Comparison of ENCODE assay signal across 8 cellular contexts in genomic region chr15:82680200-82681102, GRCh38. TPM values are rescaled to one million over a fixed set of nuclear protein-coding genes. Genes with fewer than 3 reads are reported as not detected.
DNase-seq lines count a peak whose midpoint lies in the region; ATAC-seq and TF ChIP-seq lines count a peak whose summit lies in the region.

No MANE protein-coding gene starts in this region.

- H3K9me3 ChIP-seq in iPS-20b (ENCODE audit: insufficient read depth, low read depth, low read length): no peaks in the 10 kb centered on the region

- peak overlapping the region; percentile 89 for H3K9ac ChIP-seq in iPS-20b (ENCODE audit: low read depth, low read length)

- no peaks in the 10 kb centered on the region for H3K9me3 Mint-ChIP-seq in activated T-helper 1 cell treated with anti-CD3 and anti-CD28 coated beads, Interleukin-12 subunit alpha, Interleukin-12 subunit beta, Interleukin-2, Interleukin-4 antibody, amounts not matched to agents 30 ng/mL and 10 ng/mL and 1 ng/mL, durations not matched to agents 14 hours and 24 hours and 36 hours

- peaks cover 8% of the 10 kb centered on the region for H3K4me1 Mint-ChIP-seq in activated T-helper 1 cell treated with anti-CD3 and anti-CD28 coated beads, Interleukin-12 subunit alpha, Interleukin-12 subunit beta, Interleukin-2, Interleukin-4 antibody, amounts not matched to agents 30 ng/mL and 10 ng/mL and 1 ng/mL, durations not matched to agents 14 hours and 24 hours and 36 hours (ENCODE audit: low read depth)

- H3K36me3 Mint-ChIP-seq in activated T-helper 1 cell treated with anti-CD3 and anti-CD28 coated beads, Interleukin-12 subunit alpha, Interleukin-12 subunit beta, Interleukin-2, Interleukin-4 antibody, amounts not matched to agents 30 ng/mL and 10 ng/mL and 1 ng/mL, durations not matched to agents 14 hours and 24 hours and 36 hours (ENCODE audit: low read depth): no peaks in the 10 kb centered on the region

- H3K27me3 ChIP-seq in iPS-20b (ENCODE audit: insufficient read depth, low read length): peaks cover 34% of the 10 kb centered on the region

- H3K36me3 ChIP-seq in iPS-20b (ENCODE audit: insufficient read depth, low read depth, low read length): no peaks in the 10 kb centered on the region

- peak; percentile 81 for ATAC-seq in HG02642 (IDR thresholded peaks at IDR 0.05; ENCODE audit: poor library complexity, unreplicated experiment)

- H3K27ac Mint-ChIP-seq in activated T-helper 1 cell treated with anti-CD3 and anti-CD28 coated beads, Interleukin-12 subunit alpha, Interleukin-12 subunit beta, Interleukin-2, Interleukin-4 antibody, amounts not matched to agents 30 ng/mL and 10 ng/mL and 1 ng/mL, durations not matched to agents 14 hours and 24 hours and 36 hours: no peak overlapping the region

- H3K4me3 ChIP-seq in GM12875 (ENCODE audit: low read depth, low read length) (peak overlapping the region; percentile 45), iPS-20b (ENCODE audit: low read length) (peak overlapping the region; percentile 89)

- H3K27me3 Mint-ChIP-seq in activated T-helper 1 cell treated with anti-CD3 and anti-CD28 coated beads, Interleukin-12 subunit alpha, Interleukin-12 subunit beta, Interleukin-2, Interleukin-4 antibody, amounts not matched to agents 30 ng/mL and 10 ng/mL and 1 ng/mL, durations not matched to agents 14 hours and 24 hours and 36 hours (ENCODE audit: insufficient read depth): peaks cover 19% of the 10 kb centered on the region

- peaks cover 5% of the 10 kb centered on the region for H3K4me1 ChIP-seq in iPS-20b (ENCODE audit: insufficient read depth, low read length)

- TF ChIP-seq CTCF in GM12875 (IDR thresholded peaks at IDR 0.05; ENCODE audit: borderline replicate concordance, insufficient read depth, low read depth, low read length): peak; percentile 22; the same call in 1 of the 2 replicates

- intact Hi-C loops in activated T-helper 1 cell treated with anti-CD3 and anti-CD28 coated beads, Interleukin-12 subunit alpha, Interleukin-12 subunit beta, Interleukin-2, Interleukin-4 antibody, amounts not matched to agents 30 ng/mL and 10 ng/mL and 1 ng/mL, durations not matched to agents 14 hours and 24 hours and 36 hours (cut with micrococcal nuclease): loop anchor here (1.0 kb wide), 1 partner anchor 29 kb away; the partner anchor contains the start of gene AP3B2

- H3K4me3 Mint-ChIP-seq in activated T-helper 1 cell treated with anti-CD3 and anti-CD28 coated beads, Interleukin-12 subunit alpha, Interleukin-12 subunit beta, Interleukin-2, Interleukin-4 antibody, amounts not matched to agents 30 ng/mL and 10 ng/mL and 1 ng/mL, durations not matched to agents 14 hours and 24 hours and 36 hours: peak overlapping the region; percentile 72

- H3K27ac ChIP-seq in iPS-20b (ENCODE audit: low read length): peak overlapping the region; percentile 87

- DNase-seq in NCI-H510A (lab: John Stamatoyannopoulos, UW) (peak; percentile 60), GM03348 (ENCODE audit: low spot score) (no peak), dermis blood vessel endothelial cell (no peak)
- peak; percentile 34 for DNase-seq in activated T-helper 1 cell treated with anti-CD3 and anti-CD28 coated beads, Interleukin-12 subunit alpha, Interleukin-12 subunit beta, Interleukin-2, Interleukin-4 antibody, amounts not matched to agents 30 ng/mL and 10 ng/mL and 1 ng/mL, durations not matched to agents 14 hours and 24 hours and 36 hours (ENCODE audit: low spot score)
- DNase-seq in stimulated activated CD4-positive, alpha-beta T cell treated with anti-CD3 and anti-CD28 coated beads, Interleukin-2, amount 100 ng/mL, for 4 hours (ENCODE audit: low read depth): peak; percentile 78

RNA-seq across cellular contexts. Expression of gene AP3B2, which starts 29.2 kb away (rescaled TPM):
- total RNA-seq in activated T-helper 1 cell treated with anti-CD3 and anti-CD28 coated beads, Interleukin-12 subunit alpha, Interleukin-12 subunit beta, Interleukin-2, Interleukin-4 antibody, amounts not matched to agents 30 ng/mL and 10 ng/mL and 1 ng/mL, durations not matched to agents 14 hours and 24 hours and 36 hours: 0.21 TPM in 1 of 2 replicates, not detected in the other
- 0.17 TPM in 1 of 2 replicates, not detected in the other for total RNA-seq in dermis blood vessel endothelial cell

RNA-seq across cellular contexts. Expression of gene CPEB1, which starts 33.3 kb away (rescaled TPM):
- total RNA-seq in activated T-helper 1 cell treated with anti-CD3 and anti-CD28 coated beads, Interleukin-12 subunit alpha, Interleukin-12 subunit beta, Interleukin-2, Interleukin-4 antibody, amounts not matched to agents 30 ng/mL and 10 ng/mL and 1 ng/mL, durations not matched to agents 14 hours and 24 hours and 36 hours: not detected in 2 replicates
- total RNA-seq in dermis blood vessel endothelial cell: not detected in 2 replicates

Comparison
In these comparisons a context has a peak if more than half of its experiments do, and no peak if none do; other contexts are left out.
1. DNase-seq: peak in NCI-H510A (single experiment), activated T-helper 1 cell treated with anti-CD3 and anti-CD28 coated beads, Interleukin-12 subunit alpha, Interleukin-12 subunit beta, Interleukin-2, Interleukin-4 antibody, amounts not matched to agents 30 ng/mL and 10 ng/mL and 1 ng/mL, durations not matched to agents 14 hours and 24 hours and 36 hours (single experiment) and stimulated activated CD4-positive, alpha-beta T cell treated with anti-CD3 and anti-CD28 coated beads, Interleukin-2, amount 100 ng/mL, for 4 hours (single experiment); none in GM03348 (single experiment) and dermis blood vessel endothelial cell (single experiment).